ENCODE assay signal across 17 cellular contexts in genomic region chr3:61919371-61919770, GRCh38.
"Had no signal": no experiment of that assay in that cellular context is flagged by ENCODE, and none has a peak within 500 bp of the region (broad histone marks: within the 10 kb centered on the region; RNA-seq: fewer than 3 reads in every experiment).

No MANE protein-coding gene starts in this region.

- H3K36me3 Mint-ChIP-seq: activated naive CD8-positive, alpha-beta T cell treated with anti-CD3 and anti-CD28 coated beads for 36 hours; natural killer cell treated with Interleukin-12 subunit alpha and Interleukin-12 subunit beta and Interleukin-15 and Interleukin-18, amount 100 ng/mL, for 72 hours had no signal

- H3K4me2 ChIP-seq: hepatocyte had no signal

- H3K27ac Mint-ChIP-seq: activated naive CD8-positive, alpha-beta T cell treated with anti-CD3 and anti-CD28 coated beads for 36 hours; activated T-helper 1 cell treated with anti-CD3 and anti-CD28 coated beads, Interleukin-12 subunit alpha, Interleukin-12 subunit beta, Interleukin-2, Interleukin-4 antibody, amounts not matched to agents 30 ng/mL and 10 ng/mL and 1 ng/mL, durations not matched to agents 14 hours and 24 hours and 36 hours; dendritic cell treated with granulocyte-macrophage colony-stimulating factor and Interleukin-4, amounts not matched to agents 40 ng/mL and 50 ng/mL, for 4 days; natural killer cell treated with Interleukin-12 subunit alpha and Interleukin-12 subunit beta and Interleukin-15 and Interleukin-18, amount 100 ng/mL, for 72 hours; stimulated activated naive CD8-positive, alpha-beta T cell treated with anti-CD3 and anti-CD28 coated beads, Interleukin-15, amount 100 ng/mL, for 72 hours; T-helper 1 cell treated with Interleukin-12 subunit alpha and Interleukin-12 subunit beta and Interleukin-4 antibody, amounts not matched to agents 30 μg/mL and 1 μg/mL, for 36 hours; type B pancreatic cell had no signal

- H3K9me3 Mint-ChIP-seq: activated naive CD8-positive, alpha-beta T cell treated with anti-CD3 and anti-CD28 coated beads for 36 hours; activated T-helper 1 cell treated with anti-CD3 and anti-CD28 coated beads, Interleukin-12 subunit alpha, Interleukin-12 subunit beta, Interleukin-2, Interleukin-4 antibody, amounts not matched to agents 30 ng/mL and 10 ng/mL and 1 ng/mL, durations not matched to agents 14 hours and 24 hours and 36 hours; dendritic cell treated with granulocyte-macrophage colony-stimulating factor and Interleukin-4, amounts not matched to agents 40 ng/mL and 50 ng/mL, for 4 days; natural killer cell treated with Interleukin-12 subunit alpha and Interleukin-12 subunit beta and Interleukin-15 and Interleukin-18, amount 100 ng/mL, for 72 hours; stimulated activated naive CD8-positive, alpha-beta T cell treated with anti-CD3 and anti-CD28 coated beads, Interleukin-15, amount 100 ng/mL, for 72 hours; T-helper 1 cell treated with Interleukin-12 subunit alpha and Interleukin-12 subunit beta and Interleukin-4 antibody, amounts not matched to agents 30 μg/mL and 1 μg/mL, for 36 hours; type B pancreatic cell had no signal

- H3K27ac ChIP-seq: esophagus muscularis mucosa, hepatocyte, lower lobe of right lung had no signal

- DNase-seq: activated CD4-positive, alpha-beta T cell treated with anti-CD3 and anti-CD28 coated beads for 1 hour; activated CD8-positive, alpha-beta memory T cell treated with anti-CD3 and anti-CD28 coated beads for 24 hours; activated naive CD8-positive, alpha-beta T cell treated with anti-CD3 and anti-CD28 coated beads for 36 hours; amniotic stem cell; effector CD8-positive, alpha-beta T cell; islet precursor cell; lower lobe of right lung; stimulated activated CD4-positive, alpha-beta T cell treated with anti-CD3 and anti-CD28 coated beads, Interleukin-12 subunit alpha, Interleukin-12 subunit beta, amount 100 ng/mL, for 4 hours; stimulated activated CD4-positive, alpha-beta T cell treated with anti-CD3 and anti-CD28 coated beads, Interleukin-1b, Interleukin-23, amount 100 ng/mL, for 48 hours; stimulated activated naive CD8-positive, alpha-beta T cell treated with anti-CD3 and anti-CD28 coated beads, Interleukin-15, amount 100 ng/mL, for 72 hours had no signal

- H3K27me3 Mint-ChIP-seq: dendritic cell treated with granulocyte-macrophage colony-stimulating factor and Interleukin-4, amounts not matched to agents 40 ng/mL and 50 ng/mL, for 4 days; natural killer cell treated with Interleukin-12 subunit alpha and Interleukin-12 subunit beta and Interleukin-15 and Interleukin-18, amount 100 ng/mL, for 72 hours; stimulated activated naive CD8-positive, alpha-beta T cell treated with anti-CD3 and anti-CD28 coated beads, Interleukin-15, amount 100 ng/mL, for 72 hours; type B pancreatic cell had no signal

- H2AFZ ChIP-seq: hepatocyte had no signal

- H3K4me1 Mint-ChIP-seq: activated naive CD8-positive, alpha-beta T cell treated with anti-CD3 and anti-CD28 coated beads for 36 hours; stimulated activated naive CD8-positive, alpha-beta T cell treated with anti-CD3 and anti-CD28 coated beads, Interleukin-15, amount 100 ng/mL, for 72 hours had no signal

- H3K27me3 ChIP-seq: esophagus muscularis mucosa, hepatocyte had no signal

- H3K9me3 ChIP-seq: esophagus muscularis mucosa, lower lobe of right lung had no signal

- H3K4me3 ChIP-seq: esophagus muscularis mucosa, hepatocyte, lower lobe of right lung had no signal

- H3K4me3 Mint-ChIP-seq: activated naive CD8-positive, alpha-beta T cell treated with anti-CD3 and anti-CD28 coated beads for 36 hours; activated T-helper 1 cell treated with anti-CD3 and anti-CD28 coated beads, Interleukin-12 subunit alpha, Interleukin-12 subunit beta, Interleukin-2, Interleukin-4 antibody, amounts not matched to agents 30 ng/mL and 10 ng/mL and 1 ng/mL, durations not matched to agents 14 hours and 24 hours and 36 hours; dendritic cell treated with granulocyte-macrophage colony-stimulating factor and Interleukin-4, amounts not matched to agents 40 ng/mL and 50 ng/mL, for 4 days; natural killer cell treated with Interleukin-12 subunit alpha and Interleukin-12 subunit beta and Interleukin-15 and Interleukin-18, amount 100 ng/mL, for 72 hours; stimulated activated naive CD8-positive, alpha-beta T cell treated with anti-CD3 and anti-CD28 coated beads, Interleukin-15, amount 100 ng/mL, for 72 hours; T-helper 1 cell treated with Interleukin-12 subunit alpha and Interleukin-12 subunit beta and Interleukin-4 antibody, amounts not matched to agents 30 μg/mL and 1 μg/mL, for 36 hours; type B pancreatic cell had no signal

- ATAC-seq: lower lobe of right lung; natural killer cell treated with Interleukin-12 subunit alpha and Interleukin-12 subunit beta and Interleukin-15 and Interleukin-18, amount 100 ng/mL, for 72 hours; stimulated activated naive CD8-positive, alpha-beta T cell treated with anti-CD3 and anti-CD28 coated beads, Interleukin-15, amount 100 ng/mL, for 72 hours had no signal

- H3K36me3 ChIP-seq: esophagus muscularis mucosa, lower lobe of right lung had no signal
